Comparison of ENCODE assay signal across 9 cellular contexts in the genomic region with DNA sequence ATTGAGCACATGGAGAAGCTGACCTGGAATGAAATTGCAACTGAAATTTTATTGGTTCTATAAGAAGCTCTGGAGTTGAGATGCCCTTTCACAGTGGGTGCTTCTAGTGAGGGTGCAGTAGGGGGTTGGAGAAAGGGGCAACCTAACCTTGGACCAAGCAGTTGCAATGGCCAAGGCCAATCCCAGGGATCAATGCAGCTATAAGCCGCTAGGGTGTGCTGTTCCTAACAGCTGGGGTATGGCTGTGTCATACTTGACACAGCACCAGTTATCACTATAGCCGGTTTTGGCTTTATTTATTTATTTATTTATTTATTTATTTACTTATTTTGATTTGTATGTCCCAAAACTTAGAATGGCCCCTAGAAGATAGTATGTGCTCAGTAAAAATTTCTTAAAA.
DNase-seq lines count a peak whose midpoint lies in the region; ATAC-seq and TF ChIP-seq lines count a peak whose summit lies in the region.
"Had no signal": no experiment of that assay in that cellular context is flagged by ENCODE, and none has a peak within 500 bp of the region (broad histone marks: within the 10 kb centered on the region; RNA-seq: fewer than 3 reads in every experiment).

No MANE protein-coding gene starts in this region.

- peak; percentile 89 for ATAC-seq in GM18502 (IDR thresholded peaks at IDR 0.05; ENCODE audit: poor library complexity, unreplicated experiment)

- H3K4me1 ChIP-seq in OCI-LY3 (ENCODE audit: low read length), result no peaks in the 10 kb centered on the region
- H3K4me1 ChIP-seq in liver (ENCODE audit: control insufficient read depth in 4 of 4, insufficient read depth in 4 of 4, low read length in 3 of 4), result no peaks in the 10 kb centered on the region
- H3K4me1 ChIP-seq: thyroid gland had no signal

- no peaks in the 10 kb centered on the region for H3K79me2 ChIP-seq in OCI-LY3 (ENCODE audit: low read length)

- no peak overlapping the region for H3K4me2 ChIP-seq in OCI-LY3 (ENCODE audit: low read length)

- WGBS in liver, result 47% methylated on average over 2 of the region's 2 CpGs

- H3K36me3 ChIP-seq in OCI-LY3 (replicated peaks; ENCODE audit: low read depth, low read length), result no peaks in the 10 kb centered on the region
- no peaks in the 10 kb centered on the region for H3K36me3 ChIP-seq in liver (ENCODE audit: control insufficient read depth in 4 of 4, insufficient read depth in 3 of 4, low read depth in 1 of 4, low read length in 3 of 4)
- H3K36me3 ChIP-seq: thyroid gland had no signal

- H4K20me1 ChIP-seq in OCI-LY3 (ENCODE audit: insufficient read depth, low read length), result no peaks in the 10 kb centered on the region

- no peak for DNase-seq in HFF-Myc (ENCODE audit: extremely low read depth, low read depth)
- DNase-seq in CD1c-positive myeloid dendritic cell (ENCODE audit: extremely low spot score), result no peak
- no peak for DNase-seq in activated T-cell treated with anti-CD3 and anti-CD28 coated beads for 4 hours
- DNase-seq in NCI-H1105 (lab: John Stamatoyannopoulos, UW), result no peak
- DNase-seq in DMS114 treated with DMSO at 0.1 percent for 48 hours (lab: John Stamatoyannopoulos, UW; ENCODE audit: unreplicated experiment), result no peak

- H3K9me3 ChIP-seq in OCI-LY3 (ENCODE audit: insufficient read depth, low read length) (no peaks in the 10 kb centered on the region), liver (ENCODE audit: control insufficient read depth in 4 of 4, low read length in 3 of 4) (no peaks in the 10 kb centered on the region)
- H3K9me3 ChIP-seq: thyroid gland had no signal

- H3K27ac ChIP-seq in OCI-LY3 (ENCODE audit: low read length) (no peak overlapping the region), liver (ENCODE audit: low read depth in 1 of 2, low read length in 2 of 2) (no peak overlapping the region)
- H3K27ac ChIP-seq: thyroid gland had no signal

- H3K27me3 ChIP-seq in OCI-LY3 (ENCODE audit: low read depth, low read length) (no peaks in the 10 kb centered on the region), liver (ENCODE audit: control insufficient read depth in 4 of 4, insufficient read depth in 4 of 4, low read length in 3 of 4) (no peaks in the 10 kb centered on the region)
- H3K27me3 ChIP-seq: thyroid gland had no signal

- H2AFZ ChIP-seq in OCI-LY3 (ENCODE audit: low read depth, low read length), result no peak overlapping the region

- TF ChIP-seq CTCF in HFF-Myc (IDR thresholded peaks at IDR 0.05; ENCODE audit: low read depth, low read length, missing control alignments) (peak; percentile 49), OCI-LY3 (IDR thresholded peaks at IDR 0.05; ENCODE audit: low read depth, low read length) (peak; percentile 52), liver (IDR thresholded peaks at IDR 0.05; ENCODE audit: low read depth, low read length, missing input control) (peak; percentile 8)

- TF ChIP-seq RAD21 in liver (IDR thresholded peaks at IDR 0.05), result peak in 1 of 2 donors; percentile 12

- H3K4me3 ChIP-seq in HFF-Myc (replicated peaks; ENCODE audit: low read depth, low read length), result no peak overlapping the region
- no peak overlapping the region for H3K4me3 ChIP-seq in OCI-LY3 (ENCODE audit: low read length)
- no peak overlapping the region for H3K4me3 ChIP-seq in liver (ENCODE audit: low read depth in 1 of 3, low read length in 3 of 3)
- H3K4me3 ChIP-seq: thyroid gland had no signal

- H3K9ac ChIP-seq in OCI-LY3 (ENCODE audit: low read length) (no peak overlapping the region), liver (ENCODE audit: low read depth in 1 of 2, low read length in 2 of 2) (no peak overlapping the region)

TF ChIP-seq in liver, 16 proteins besides CTCF, POLR2A, EP300 and RAD21:
- TF ChIP-seq YY1 (IDR thresholded peaks at IDR 0.05) (no peak), GABPA (IDR thresholded peaks at IDR 0.05 in 1 of 2, conservative IDR thresholded peaks at IDR 0.05 in 1 of 2) (no peak), REST (IDR thresholded peaks at IDR 0.05) (no peak), FOXA2 (IDR thresholded peaks at IDR 0.05) (no peak), EGR1 (IDR thresholded peaks at IDR 0.05; ENCODE audit: low read depth in 2 of 2) (no peak)
- TF ChIP-seq, protein P1, sequence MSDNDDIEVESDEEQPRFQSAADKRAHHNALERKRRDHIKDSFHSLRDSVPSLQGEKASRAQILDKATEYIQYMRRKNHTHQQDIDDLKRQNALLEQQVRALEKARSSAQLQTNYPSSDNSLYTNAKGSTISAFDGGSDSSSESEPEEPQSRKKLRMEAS (IDR thresholded peaks at IDR 0.05), result no peak
